ENCODE assay signal across 8 cellular contexts in genomic region chr14:102508774-102509743, GRCh38. TPM values are rescaled to one million over a fixed set of nuclear protein-coding genes. Genes with fewer than 3 reads are reported as not detected.
DNase-seq lines count a peak whose midpoint lies in the region; ATAC-seq and TF ChIP-seq lines count a peak whose summit lies in the region.

No MANE protein-coding gene starts in this region.

- H3K36me3 Mint-ChIP-seq in MCF 10A (ENCODE audit: insufficient read depth, unreplicated experiment): peaks cover 7% of the 10 kb centered on the region

- H3K27me3 ChIP-seq in Peyer's patch (no peaks in the 10 kb centered on the region), iPS-15b (ENCODE audit: control insufficient read depth, insufficient read depth, low read length) (no peaks in the 10 kb centered on the region), skeletal muscle satellite cell (ENCODE audit: control insufficient read depth, insufficient read depth, low read length) (no peaks in the 10 kb centered on the region)

- H3K36me3 ChIP-seq in Peyer's patch: peaks cover 0 to 21% (median 0%) of the 10 kb centered on the region in 3 donors
- peaks cover 10% of the 10 kb centered on the region for H3K36me3 ChIP-seq in iPS-15b (ENCODE audit: control insufficient read depth, insufficient read depth, low read length)
- no peaks in the 10 kb centered on the region for H3K36me3 ChIP-seq in skeletal muscle satellite cell (ENCODE audit: insufficient read depth, low read length)

- ATAC-seq in HG02588 (IDR thresholded peaks at IDR 0.05; ENCODE audit: unreplicated experiment) (peak; percentile 12), HG02571 (IDR thresholded peaks at IDR 0.05; ENCODE audit: unreplicated experiment) (no peak)

- DNase-seq in EH (ENCODE audit: low read depth) (peak; percentile 56), Peyer's patch (peak; percentile 35 to 84 (median 78)), MCF 10A (ENCODE audit: unreplicated experiment) (no peak), NCI-H2196 treated with DMSO at 0.1 percent for 48 hours (lab: John Stamatoyannopoulos, UW; ENCODE audit: unreplicated experiment) (no peak)

- peak overlapping the region; percentile 67 to 98 (median 90) for H3K27ac ChIP-seq in Peyer's patch

- H3K4me3 ChIP-seq in Peyer's patch (peak overlapping the region; percentile 33 to 83 (median 60)), iPS-15b (ENCODE audit: low read depth, low read length) (peak overlapping the region; percentile 62), skeletal muscle satellite cell (ENCODE audit: low read length) (peak overlapping the region; percentile 72)

- H3K4me1 ChIP-seq in Peyer's patch (peaks cover 10 to 37% (median 13%) of the 10 kb centered on the region in 4 donors), iPS-15b (ENCODE audit: control insufficient read depth, insufficient read depth, low read length) (peaks cover 3% of the 10 kb centered on the region), skeletal muscle satellite cell (ENCODE audit: control insufficient read depth, insufficient read depth, low read length) (peaks cover 12% of the 10 kb centered on the region)

- no peak for TF ChIP-seq CTCF in Peyer's patch (IDR thresholded peaks at IDR 0.05)
- TF ChIP-seq CTCF in MCF 10A (IDR thresholded peaks at IDR 0.05; ENCODE audit: unreplicated experiment): no peak

- no peak overlapping the region for H3K27ac Mint-ChIP-seq in MCF 10A (ENCODE audit: low read depth, unreplicated experiment)

- H3K9me3 ChIP-seq in Peyer's patch (no peaks in the 10 kb centered on the region), iPS-15b (ENCODE audit: control insufficient read depth, insufficient read depth, low read length) (no peaks in the 10 kb centered on the region), skeletal muscle satellite cell (replicated peaks; ENCODE audit: low read length) (no peaks in the 10 kb centered on the region)

- POLR2A ChIA-PET in MCF 10A (lab: Yijun Ruan, JAX): interaction anchor here (0.6 to 1.3 kb wide), 10 partner anchors 10 to 142 kb away, joined by 3 to 5 read pairs (median 3); no protein-coding TSS in a partner anchor

- CTCF ChIA-PET in MCF 10A (lab: Yijun Ruan, JAX): interaction anchor here (0.7 to 2.1 kb wide), 4 partner anchors 13 to 186 kb away, joined by 3 to 15 read pairs (median 4); no protein-coding TSS in a partner anchor

- H3K9ac ChIP-seq in iPS-15b (ENCODE audit: low read depth, low read length) (no peak overlapping the region), skeletal muscle satellite cell (ENCODE audit: low read depth, low read length) (peak overlapping the region; percentile 85)

- peak; percentile 58 to 63 for TF ChIP-seq POLR2A in Peyer's patch (IDR thresholded peaks at IDR 0.05)

- no peaks in the 10 kb centered on the region for H3K9me3 Mint-ChIP-seq in MCF 10A (ENCODE audit: unreplicated experiment)

- intact Hi-C loops in MCF 10A (cut with micrococcal nuclease): loop anchor here (2.0 kb wide), 1 partner anchor 192 kb away; no protein-coding TSS in a partner anchor

- peak overlapping the region; percentile 85 for H3K4me2 ChIP-seq in skeletal muscle satellite cell (ENCODE audit: low read length)

- no peaks in the 10 kb centered on the region for H3K27me3 Mint-ChIP-seq in MCF 10A (ENCODE audit: insufficient read depth, unreplicated experiment)

- H3K4me3 Mint-ChIP-seq in MCF 10A (ENCODE audit: unreplicated experiment): peak overlapping the region; percentile 72

- BruUV-seq in MCF 10A (replicated peaks; lab: Mats Ljungman, UMichigan): no TSS peak

- no peaks in the 10 kb centered on the region for H3K4me1 Mint-ChIP-seq in MCF 10A (ENCODE audit: insufficient read depth, unreplicated experiment)

RNA-seq across cellular contexts. Expression of gene ANKRD9, which starts 0.5 kb away (rescaled TPM):
- total RNA-seq in Peyer's patch (100 to 1,000 TPM in 3 of 4 donors, 10 to 100 TPM in 1; 52.8 to 450 (median 392) TPM), MCF 10A (2022) (8.4 and 10.2 TPM in 2 replicates)
- total RNA-seq in skeletal muscle satellite cell (2012; rRNA removed): 7.9 and 9.1 TPM in 2 replicates

Comparison
In these comparisons a context has a peak if more than half of its experiments do, and no peak if none do; other contexts are left out.
1. DNase-seq: peak in EH (single experiment) and Peyer's patch (3 of 3); none in MCF 10A (single experiment) and NCI-H2196 treated with DMSO at 0.1 percent for 48 hours (single experiment).
2. Peak in every context shown above with its lines, with median percentiles within 50 percentile points of each other: H3K4me3 ChIP-seq.